ENCODE assay signal across 20 cellular contexts in genomic region chr7:157428554-157428945, GRCh38.
"Had no signal": no experiment of that assay in that cellular context is flagged by ENCODE, and none has a peak within 500 bp of the region (broad histone marks: within the 10 kb centered on the region; RNA-seq: fewer than 3 reads in every experiment).

No MANE protein-coding gene starts in this region.

- H3K27me3 Mint-ChIP-seq: activated CD4-positive, alpha-beta T cell treated with anti-CD3 and anti-CD28 coated beads for 36 hours; activated naive CD8-positive, alpha-beta T cell; activated T-cell treated with anti-CD3 and anti-CD28 coated beads, Interleukin-2, amount 50 U/mL, for 24 hours had no signal

- H3K36me3 Mint-ChIP-seq: activated naive CD8-positive, alpha-beta T cell; immature natural killer cell; naive B cell had no signal

- H3K9me3 Mint-ChIP-seq: activated T-cell treated with anti-CD3 and anti-CD28 coated beads, Interleukin-2, amount 50 U/mL, for 24 hours; immature natural killer cell; nephron progenitor cell had no signal

- H3K27me3 ChIP-seq: brain microvascular endothelial cell, ovary, suprapubic skin, tibial artery had no signal

- DNase-seq: activated CD8-positive, alpha-beta memory T cell treated with anti-CD3 and anti-CD28 coated beads for 24 hours; activated T-cell treated with anti-CD3 and anti-CD28 coated beads, Interleukin-2, amount 50 U/mL, for 24 hours; brain microvascular endothelial cell; caudate nucleus; immature natural killer cell; mammary epithelial cell; naive B cell; nephron progenitor cell; ovary; retina; stimulated activated naive CD4-positive, alpha-beta T cell; T-helper 2 cell; tibial artery had no signal

- H3K4me3 Mint-ChIP-seq: activated CD4-positive, alpha-beta T cell treated with anti-CD3 and anti-CD28 coated beads for 36 hours; activated naive CD8-positive, alpha-beta T cell; activated T-cell treated with anti-CD3 and anti-CD28 coated beads, Interleukin-2, amount 50 U/mL, for 24 hours; immature natural killer cell; nephron progenitor cell had no signal

- H3K27ac ChIP-seq: brain microvascular endothelial cell, ovary, prostate gland, suprapubic skin, tibial artery had no signal

- H3K4me1 ChIP-seq: prostate gland had no signal

- H3K4me3 ChIP-seq: ovary, prostate gland, suprapubic skin, tibial artery had no signal

- ATAC-seq: activated CD4-positive, alpha-beta T cell treated with anti-CD3 and anti-CD28 coated beads for 36 hours; esophagus mucosa; left lobe of liver; SK-N-SH treated with all-trans-retinoic acid at 6 μM for 48 hours had no signal

- H3K36me3 ChIP-seq: brain microvascular endothelial cell, ovary, prostate gland, suprapubic skin had no signal

- H3K9me3 ChIP-seq: ovary, prostate gland, suprapubic skin, tibial artery had no signal

- H3K27ac Mint-ChIP-seq: activated CD4-positive, alpha-beta T cell treated with anti-CD3 and anti-CD28 coated beads for 36 hours; activated naive CD8-positive, alpha-beta T cell; activated T-cell treated with anti-CD3 and anti-CD28 coated beads, Interleukin-2, amount 50 U/mL, for 24 hours; immature natural killer cell had no signal
